ENCODE assay signal across 1 cellular context in the genomic region with DNA sequence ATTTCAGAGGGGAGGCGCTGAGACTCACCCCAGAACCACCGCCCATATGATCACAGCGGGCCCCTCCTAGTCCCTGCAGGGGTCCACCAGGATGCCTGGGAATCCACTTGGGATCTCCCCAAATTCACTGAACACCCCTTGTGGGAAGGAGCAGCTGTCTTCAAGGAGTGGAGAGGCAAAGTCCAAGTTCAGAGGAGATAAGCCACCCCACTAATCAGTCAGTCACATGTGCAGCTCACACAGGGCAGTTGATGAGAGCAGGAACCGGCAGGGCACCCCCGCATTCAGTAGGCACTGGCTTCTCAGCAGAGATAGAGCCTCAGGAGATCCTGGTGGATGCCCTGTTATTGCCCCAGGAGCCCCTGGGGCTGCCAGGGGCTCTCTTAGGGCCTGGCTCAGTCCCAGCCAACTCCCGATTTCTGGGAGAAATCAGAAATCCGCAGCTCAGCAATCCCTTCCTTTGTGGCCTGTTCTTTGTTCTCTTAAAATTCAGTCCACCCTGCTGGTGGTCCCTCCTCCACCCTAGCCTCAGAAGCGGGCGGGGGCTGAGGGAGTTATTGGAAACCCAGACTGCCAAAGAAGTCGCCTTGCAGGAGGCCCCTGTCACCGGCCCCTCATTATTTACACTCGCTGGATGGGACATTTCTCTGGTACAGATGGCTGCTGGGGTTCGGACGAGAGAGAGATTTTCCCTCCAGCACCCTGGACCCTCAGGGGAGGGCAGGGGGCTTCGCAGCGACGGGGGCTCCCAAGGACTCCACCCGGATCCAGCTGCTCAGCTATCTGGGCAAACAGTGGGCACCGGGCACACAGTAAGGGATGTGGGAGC.
TF ChIP-seq lines count a peak whose summit lies in the region.

No MANE protein-coding gene starts in this region.

TF ChIP-seq in K562, 482 proteins besides CTCF, POLR2A, EP300 and RAD21 (continued from another document and continues in another):
- TF ChIP-seq, protein P1, sequence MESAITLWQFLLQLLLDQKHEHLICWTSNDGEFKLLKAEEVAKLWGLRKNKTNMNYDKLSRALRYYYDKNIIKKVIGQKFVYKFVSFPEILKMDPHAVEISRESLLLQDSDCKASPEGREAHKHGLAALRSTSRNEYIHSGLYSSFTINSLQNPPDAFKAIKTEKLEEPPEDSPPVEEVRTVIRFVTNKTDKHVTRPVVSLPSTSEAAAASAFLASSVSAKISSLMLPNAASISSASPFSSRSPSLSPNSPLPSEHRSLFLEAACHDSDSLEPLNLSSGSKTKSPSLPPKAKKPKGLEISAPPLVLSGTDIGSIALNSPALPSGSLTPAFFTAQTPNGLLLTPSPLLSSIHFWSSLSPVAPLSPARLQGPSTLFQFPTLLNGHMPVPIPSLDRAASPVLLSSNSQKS (CRISPR knock-in tag; IDR thresholded peaks at IDR 0.05), result no peak
- TF ChIP-seq NFYB (IDR thresholded peaks at IDR 0.05; ENCODE audit: extremely low read depth, insufficient read length), result no peak
- peak; percentile 73 for TF ChIP-seq SMARCA4 (IDR thresholded peaks at IDR 0.05)
- peak; percentile 71 for TF ChIP-seq TEAD4 (IDR thresholded peaks at IDR 0.05; ENCODE audit: low read length)
- TF ChIP-seq TEAD4 (CRISPR knock-in tag; IDR thresholded peaks at IDR 0.05; ENCODE audit: borderline replicate concordance), result no peak
- TF ChIP-seq, protein P2, sequence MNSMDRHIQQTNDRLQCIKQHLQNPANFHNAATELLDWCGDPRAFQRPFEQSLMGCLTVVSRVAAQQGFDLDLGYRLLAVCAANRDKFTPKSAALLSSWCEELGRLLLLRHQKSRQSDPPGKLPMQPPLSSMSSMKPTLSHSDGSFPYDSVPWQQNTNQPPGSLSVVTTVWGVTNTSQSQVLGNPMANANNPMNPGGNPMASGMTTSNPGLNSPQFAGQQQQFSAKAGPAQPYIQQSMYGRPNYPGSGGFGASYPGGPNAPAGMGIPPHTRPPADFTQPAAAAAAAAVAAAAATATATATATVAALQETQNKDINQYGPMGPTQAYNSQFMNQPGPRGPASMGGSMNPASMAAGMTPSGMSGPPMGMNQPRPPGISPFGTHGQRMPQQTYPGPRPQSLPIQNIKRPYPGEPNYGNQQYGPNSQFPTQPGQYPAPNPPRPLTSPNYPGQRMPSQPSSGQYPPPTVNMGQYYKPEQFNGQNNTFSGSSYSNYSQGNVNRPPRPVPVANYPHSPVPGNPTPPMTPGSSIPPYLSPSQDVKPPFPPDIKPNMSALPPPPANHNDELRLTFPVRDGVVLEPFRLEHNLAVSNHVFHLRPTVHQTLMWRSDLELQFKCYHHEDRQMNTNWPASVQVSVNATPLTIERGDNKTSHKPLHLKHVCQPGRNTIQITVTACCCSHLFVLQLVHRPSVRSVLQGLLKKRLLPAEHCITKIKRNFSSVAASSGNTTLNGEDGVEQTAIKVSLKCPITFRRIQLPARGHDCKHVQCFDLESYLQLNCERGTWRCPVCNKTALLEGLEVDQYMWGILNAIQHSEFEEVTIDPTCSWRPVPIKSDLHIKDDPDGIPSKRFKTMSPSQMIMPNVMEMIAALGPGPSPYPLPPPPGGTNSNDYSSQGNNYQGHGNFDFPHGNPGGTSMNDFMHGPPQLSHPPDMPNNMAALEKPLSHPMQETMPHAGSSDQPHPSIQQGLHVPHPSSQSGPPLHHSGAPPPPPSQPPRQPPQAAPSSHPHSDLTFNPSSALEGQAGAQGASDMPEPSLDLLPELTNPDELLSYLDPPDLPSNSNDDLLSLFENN (IDR thresholded peaks at IDR 0.05; ENCODE audit: low read depth in 2 of 2, low read length in 2 of 2), result peak in 1 of 2 experiments; percentile 38; a peak in 1 of 4 replicates
- TF ChIP-seq NCOR1 (IDR thresholded peaks at IDR 0.05), result peak; percentile 66
- TF ChIP-seq CEBPG (CRISPR knock-in tag; IDR thresholded peaks at IDR 0.05), result no peak
- no peak for TF ChIP-seq CEBPG (tag; conservative IDR thresholded peaks at IDR 0.05 in 1 of 2, IDR thresholded peaks at IDR 0.05 in 1 of 2)
- no peak for TF ChIP-seq ZNF282 (CRISPR knock-in tag; IDR thresholded peaks at IDR 0.05)
- no peak for TF ChIP-seq ZKSCAN8 (CRISPR knock-in tag; IDR thresholded peaks at IDR 0.05)
- TF ChIP-seq BDP1 (IDR thresholded peaks at IDR 0.05; ENCODE audit: insufficient read depth, insufficient read length), result no peak
- peak; percentile 68 for TF ChIP-seq L3MBTL2 (IDR thresholded peaks at IDR 0.05)
- no peak for TF ChIP-seq FOXK1 (CRISPR knock-in tag; IDR thresholded peaks at IDR 0.05; ENCODE audit: borderline replicate concordance)
- TF ChIP-seq, protein P3, sequence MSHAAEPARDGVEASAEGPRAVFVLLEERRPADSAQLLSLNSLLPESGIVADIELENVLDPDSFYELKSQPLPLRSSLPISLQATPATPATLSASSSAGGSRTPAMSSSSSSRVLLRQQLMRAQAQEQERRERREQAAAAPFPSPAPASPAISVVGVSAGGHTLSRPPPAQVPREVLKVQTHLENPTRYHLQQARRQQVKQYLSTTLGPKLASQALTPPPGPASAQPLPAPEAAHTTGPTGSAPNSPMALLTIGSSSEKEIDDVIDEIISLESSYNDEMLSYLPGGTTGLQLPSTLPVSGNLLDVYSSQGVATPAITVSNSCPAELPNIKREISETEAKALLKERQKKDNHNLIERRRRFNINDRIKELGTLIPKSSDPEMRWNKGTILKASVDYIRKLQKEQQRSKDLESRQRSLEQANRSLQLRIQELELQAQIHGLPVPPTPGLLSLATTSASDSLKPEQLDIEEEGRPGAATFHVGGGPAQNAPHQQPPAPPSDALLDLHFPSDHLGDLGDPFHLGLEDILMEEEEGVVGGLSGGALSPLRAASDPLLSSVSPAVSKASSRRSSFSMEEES (CRISPR knock-in tag; IDR thresholded peaks at IDR 0.05), result peak; percentile 24; the same call in 1 of the 2 replicates
- TF ChIP-seq, protein P4, sequence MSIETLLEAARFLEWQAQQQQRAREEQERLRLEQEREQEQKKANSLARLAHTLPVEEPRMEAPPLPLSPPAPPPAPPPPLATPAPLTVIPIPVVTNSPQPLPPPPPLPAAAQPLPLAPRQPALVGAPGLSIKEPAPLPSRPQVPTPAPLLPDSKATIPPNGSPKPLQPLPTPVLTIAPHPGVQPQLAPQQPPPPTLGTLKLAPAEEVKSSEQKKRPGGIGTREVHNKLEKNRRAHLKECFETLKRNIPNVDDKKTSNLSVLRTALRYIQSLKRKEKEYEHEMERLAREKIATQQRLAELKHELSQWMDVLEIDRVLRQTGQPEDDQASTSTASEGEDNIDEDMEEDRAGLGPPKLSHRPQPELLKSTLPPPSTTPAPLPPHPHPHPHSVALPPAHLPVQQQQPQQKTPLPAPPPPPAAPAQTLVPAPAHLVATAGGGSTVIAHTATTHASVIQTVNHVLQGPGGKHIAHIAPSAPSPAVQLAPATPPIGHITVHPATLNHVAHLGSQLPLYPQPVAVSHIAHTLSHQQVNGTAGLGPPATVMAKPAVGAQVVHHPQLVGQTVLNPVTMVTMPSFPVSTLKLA (conservative IDR thresholded peaks at IDR 0.05), result peak; percentile 27 to 54; a peak in 2 of 4 replicates
- TF ChIP-seq, protein P5, sequence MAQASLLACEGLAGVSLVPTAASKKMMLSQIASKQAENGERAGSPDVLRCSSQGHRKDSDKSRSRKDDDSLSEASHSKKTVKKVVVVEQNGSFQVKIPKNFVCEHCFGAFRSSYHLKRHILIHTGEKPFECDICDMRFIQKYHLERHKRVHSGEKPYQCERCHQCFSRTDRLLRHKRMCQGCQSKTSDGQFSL (CRISPR knock-in tag; IDR thresholded peaks at IDR 0.05), result no peak
- TF ChIP-seq, protein P5 (tag; IDR thresholded peaks at IDR 0.05), result no peak
- TF ChIP-seq ZNF695 (CRISPR knock-in tag; IDR thresholded peaks at IDR 0.05), result no peak
- TF ChIP-seq, protein P6, sequence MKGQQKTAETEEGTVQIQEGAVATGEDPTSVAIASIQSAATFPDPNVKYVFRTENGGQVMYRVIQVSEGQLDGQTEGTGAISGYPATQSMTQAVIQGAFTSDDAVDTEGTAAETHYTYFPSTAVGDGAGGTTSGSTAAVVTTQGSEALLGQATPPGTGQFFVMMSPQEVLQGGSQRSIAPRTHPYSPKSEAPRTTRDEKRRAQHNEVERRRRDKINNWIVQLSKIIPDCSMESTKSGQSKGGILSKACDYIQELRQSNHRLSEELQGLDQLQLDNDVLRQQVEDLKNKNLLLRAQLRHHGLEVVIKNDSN (CRISPR knock-in tag; IDR thresholded peaks at IDR 0.05), result peak; percentile 84
- no peak for TF ChIP-seq ELF1 (tag; IDR thresholded peaks at IDR 0.05)
- TF ChIP-seq RUNX1 (IDR thresholded peaks at IDR 0.05; ENCODE audit: low read depth), result no peak
- peak; percentile 41; the same call in 1 of the 2 replicates for TF ChIP-seq NCOA1 (IDR thresholded peaks at IDR 0.05; ENCODE audit: low read depth)
- no peak for TF ChIP-seq NFXL1 (CRISPR knock-in tag; IDR thresholded peaks at IDR 0.05)
- peak; percentile 35; the same call in 1 of the 2 replicates for TF ChIP-seq CTBP1 (IDR thresholded peaks at IDR 0.05; ENCODE audit: borderline replicate concordance)
- TF ChIP-seq PTBP1 (IDR thresholded peaks at IDR 0.05; ENCODE audit: low read depth, low read length), result no peak
- TF ChIP-seq ZBTB7A (IDR thresholded peaks at IDR 0.05; ENCODE audit: borderline replicate concordance, control insufficient read depth, low read depth, low read length), result peak; percentile 29; the same call in 1 of the 2 replicates
- no peak for TF ChIP-seq CBX8 (IDR thresholded peaks at IDR 0.05; ENCODE audit: borderline replicate concordance, extremely low read depth, low read depth, low read length, poor library complexity, severe bottlenecking)
- TF ChIP-seq PTRF (tag; IDR thresholded peaks at IDR 0.05), result no peak
- no peak for TF ChIP-seq KLF1 (tag; IDR thresholded peaks at IDR 0.05)
- no peak for TF ChIP-seq SMC3 (conservative IDR thresholded peaks at IDR 0.05; ENCODE audit: insufficient read depth, low read depth, low read length)
- TF ChIP-seq HMGN3 (IDR thresholded peaks at IDR 0.05; ENCODE audit: borderline replicate concordance, extremely low read depth, insufficient read length, low read depth, low read length), result peak; percentile 62
- peak; percentile 60; the same call in 1 of the 2 replicates for TF ChIP-seq POLR2AphosphoS5 (IDR thresholded peaks at IDR 0.05; ENCODE audit: control insufficient read depth, insufficient read depth, low read depth, low read length)
- TF ChIP-seq ZNF778 (CRISPR knock-in tag; IDR thresholded peaks at IDR 0.05), result no peak
- no peak for TF ChIP-seq ZNF274 (IDR thresholded peaks at IDR 0.05; ENCODE audit: borderline replicate concordance, low read depth, low read length)
- TF ChIP-seq, protein P7, sequence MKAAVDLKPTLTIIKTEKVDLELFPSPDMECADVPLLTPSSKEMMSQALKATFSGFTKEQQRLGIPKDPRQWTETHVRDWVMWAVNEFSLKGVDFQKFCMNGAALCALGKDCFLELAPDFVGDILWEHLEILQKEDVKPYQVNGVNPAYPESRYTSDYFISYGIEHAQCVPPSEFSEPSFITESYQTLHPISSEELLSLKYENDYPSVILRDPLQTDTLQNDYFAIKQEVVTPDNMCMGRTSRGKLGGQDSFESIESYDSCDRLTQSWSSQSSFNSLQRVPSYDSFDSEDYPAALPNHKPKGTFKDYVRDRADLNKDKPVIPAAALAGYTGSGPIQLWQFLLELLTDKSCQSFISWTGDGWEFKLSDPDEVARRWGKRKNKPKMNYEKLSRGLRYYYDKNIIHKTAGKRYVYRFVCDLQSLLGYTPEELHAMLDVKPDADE (conservative IDR thresholded peaks at IDR 0.05; ENCODE audit: control insufficient read depth, low read depth, low read length), result no peak; the same call in 1 of the 2 replicates
- TF ChIP-seq TCF7L2 (IDR thresholded peaks at IDR 0.05; ENCODE audit: low read depth, low read length), result no peak
- TF ChIP-seq, protein P8, sequence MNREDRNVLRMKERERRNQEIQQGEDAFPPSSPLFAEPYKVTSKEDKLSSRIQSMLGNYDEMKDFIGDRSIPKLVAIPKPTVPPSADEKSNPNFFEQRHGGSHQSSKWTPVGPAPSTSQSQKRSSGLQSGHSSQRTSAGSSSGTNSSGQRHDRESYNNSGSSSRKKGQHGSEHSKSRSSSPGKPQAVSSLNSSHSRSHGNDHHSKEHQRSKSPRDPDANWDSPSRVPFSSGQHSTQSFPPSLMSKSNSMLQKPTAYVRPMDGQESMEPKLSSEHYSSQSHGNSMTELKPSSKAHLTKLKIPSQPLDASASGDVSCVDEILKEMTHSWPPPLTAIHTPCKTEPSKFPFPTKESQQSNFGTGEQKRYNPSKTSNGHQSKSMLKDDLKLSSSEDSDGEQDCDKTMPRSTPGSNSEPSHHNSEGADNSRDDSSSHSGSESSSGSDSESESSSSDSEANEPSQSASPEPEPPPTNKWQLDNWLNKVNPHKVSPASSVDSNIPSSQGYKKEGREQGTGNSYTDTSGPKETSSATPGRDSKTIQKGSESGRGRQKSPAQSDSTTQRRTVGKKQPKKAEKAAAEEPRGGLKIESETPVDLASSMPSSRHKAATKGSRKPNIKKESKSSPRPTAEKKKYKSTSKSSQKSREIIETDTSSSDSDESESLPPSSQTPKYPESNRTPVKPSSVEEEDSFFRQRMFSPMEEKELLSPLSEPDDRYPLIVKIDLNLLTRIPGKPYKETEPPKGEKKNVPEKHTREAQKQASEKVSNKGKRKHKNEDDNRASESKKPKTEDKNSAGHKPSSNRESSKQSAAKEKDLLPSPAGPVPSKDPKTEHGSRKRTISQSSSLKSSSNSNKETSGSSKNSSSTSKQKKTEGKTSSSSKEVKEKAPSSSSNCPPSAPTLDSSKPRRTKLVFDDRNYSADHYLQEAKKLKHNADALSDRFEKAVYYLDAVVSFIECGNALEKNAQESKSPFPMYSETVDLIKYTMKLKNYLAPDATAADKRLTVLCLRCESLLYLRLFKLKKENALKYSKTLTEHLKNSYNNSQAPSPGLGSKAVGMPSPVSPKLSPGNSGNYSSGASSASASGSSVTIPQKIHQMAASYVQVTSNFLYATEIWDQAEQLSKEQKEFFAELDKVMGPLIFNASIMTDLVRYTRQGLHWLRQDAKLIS (CRISPR knock-in tag; IDR thresholded peaks at IDR 0.05), result no peak
- 0 out of 2 replicates have a peak, but pooled peaks have one; percentile 41 for TF ChIP-seq PHF21A (IDR thresholded peaks at IDR 0.05; ENCODE audit: borderline replicate concordance, low read depth)
- TF ChIP-seq ARID1B (IDR thresholded peaks at IDR 0.05), result peak; percentile 77
- no peak for TF ChIP-seq PURB (CRISPR knock-in tag; IDR thresholded peaks at IDR 0.05; ENCODE audit: low read depth)
- TF ChIP-seq ZKSCAN3 (CRISPR knock-in tag; IDR thresholded peaks at IDR 0.05), result no peak
- TF ChIP-seq, protein P9, sequence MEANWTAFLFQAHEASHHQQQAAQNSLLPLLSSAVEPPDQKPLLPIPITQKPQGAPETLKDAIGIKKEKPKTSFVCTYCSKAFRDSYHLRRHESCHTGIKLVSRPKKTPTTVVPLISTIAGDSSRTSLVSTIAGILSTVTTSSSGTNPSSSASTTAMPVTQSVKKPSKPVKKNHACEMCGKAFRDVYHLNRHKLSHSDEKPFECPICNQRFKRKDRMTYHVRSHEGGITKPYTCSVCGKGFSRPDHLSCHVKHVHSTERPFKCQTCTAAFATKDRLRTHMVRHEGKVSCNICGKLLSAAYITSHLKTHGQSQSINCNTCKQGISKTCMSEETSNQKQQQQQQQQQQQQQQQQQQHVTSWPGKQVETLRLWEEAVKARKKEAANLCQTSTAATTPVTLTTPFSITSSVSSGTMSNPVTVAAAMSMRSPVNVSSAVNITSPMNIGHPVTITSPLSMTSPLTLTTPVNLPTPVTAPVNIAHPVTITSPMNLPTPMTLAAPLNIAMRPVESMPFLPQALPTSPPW (CRISPR knock-in tag; IDR thresholded peaks at IDR 0.05), result peak; percentile 50; the same call in 1 of the 2 replicates
- TF ChIP-seq SMAD3 (CRISPR knock-in tag; conservative IDR thresholded peaks at IDR 0.05), result no peak; the same call in 1 of the 2 replicates
